Comparison of ENCODE assay signal across 11 cellular contexts in genomic region chr5:1497271-1497777, GRCh38. TPM values are rescaled to one million over a fixed set of nuclear protein-coding genes. Genes with fewer than 3 reads are reported as not detected.
DNase-seq lines count a peak whose midpoint lies in the region; ATAC-seq and TF ChIP-seq lines count a peak whose summit lies in the region.
"Had no signal": no experiment of that assay in that cellular context is flagged by ENCODE, and none has a peak within 500 bp of the region (broad histone marks: within the 10 kb centered on the region; RNA-seq: fewer than 3 reads in every experiment).

No MANE protein-coding gene starts in this region.

- no peak for TF ChIP-seq CTCF in nephron progenitor cell (IDR thresholded peaks at IDR 0.05)

- DNase-seq in nephron progenitor cell (no peak), sciatic nerve (ENCODE audit: low spot score) (no peak), NOMO-1 treated with dmso at 0.1 percent for 144 hours (lab: John Stamatoyannopoulos, UW; ENCODE audit: unreplicated experiment) (no peak)
- no peak for DNase-seq in activated naive CD4-positive, alpha-beta T cell treated with anti-CD3 and anti-CD28 coated beads for 36 hours
- DNase-seq: DMS79 treated with DMSO at 0.1 percent for 48 hours, small intestine had no signal

- peak; percentile 12 for ATAC-seq in GM18870 (IDR thresholded peaks at IDR 0.05; ENCODE audit: unreplicated experiment)
- ATAC-seq in GM21825 (IDR thresholded peaks at IDR 0.05; ENCODE audit: unreplicated experiment) = peak; percentile 38
- peak; percentile 10 for ATAC-seq in HG03565 (IDR thresholded peaks at IDR 0.05; ENCODE audit: unreplicated experiment)
- no peak for ATAC-seq in sciatic nerve

- H3K4me1 Mint-ChIP-seq in nephron progenitor cell = peaks cover 4% of the 10 kb centered on the region
- peaks cover 37% of the 10 kb centered on the region for H3K4me1 Mint-ChIP-seq in activated naive CD4-positive, alpha-beta T cell treated with anti-CD3 and anti-CD28 coated beads for 36 hours (ENCODE audit: low read depth)

- peaks cover 19% of the 10 kb centered on the region for H3K36me3 Mint-ChIP-seq in nephron progenitor cell (ENCODE audit: low read depth)
- peaks cover 12% of the 10 kb centered on the region for H3K36me3 Mint-ChIP-seq in activated naive CD4-positive, alpha-beta T cell treated with anti-CD3 and anti-CD28 coated beads for 36 hours (ENCODE audit: low read depth)

- H3K27me3 Mint-ChIP-seq in nephron progenitor cell (ENCODE audit: low read depth, poor library complexity) = no peaks in the 10 kb centered on the region
- H3K27me3 Mint-ChIP-seq in activated naive CD4-positive, alpha-beta T cell treated with anti-CD3 and anti-CD28 coated beads for 36 hours (ENCODE audit: low read depth) = no peaks in the 10 kb centered on the region

- no peaks in the 10 kb centered on the region for H3K9me3 Mint-ChIP-seq in nephron progenitor cell
- H3K9me3 Mint-ChIP-seq in activated naive CD4-positive, alpha-beta T cell treated with anti-CD3 and anti-CD28 coated beads for 36 hours = no peaks in the 10 kb centered on the region

- H3K27ac Mint-ChIP-seq in nephron progenitor cell = peak overlapping the region; percentile 57
- H3K27ac Mint-ChIP-seq in activated naive CD4-positive, alpha-beta T cell treated with anti-CD3 and anti-CD28 coated beads for 36 hours = no peak overlapping the region

- CTCF ChIA-PET in activated naive CD4-positive, alpha-beta T cell treated with anti-CD3 and anti-CD28 coated beads for 36 hours (lab: Charles Lee) = no interaction called here

- no peak overlapping the region for H3K4me3 Mint-ChIP-seq in nephron progenitor cell
- H3K4me3 Mint-ChIP-seq in activated naive CD4-positive, alpha-beta T cell treated with anti-CD3 and anti-CD28 coated beads for 36 hours = no peak overlapping the region

- intact Hi-C loops in sciatic nerve (cut with DNase I) = no loop called here
- intact Hi-C loops in activated naive CD4-positive, alpha-beta T cell treated with anti-CD3 and anti-CD28 coated beads for 36 hours (cut with micrococcal nuclease) = loop anchor here (1.0 kb wide), 1 partner anchor 39 kb away; no protein-coding TSS in a partner anchor

RNA-seq across cellular contexts. Expression of gene LPCAT1, which starts 26.4 kb away (rescaled TPM):
- total RNA-seq in sciatic nerve = 44.4 TPM
- 10 to 100 TPM; 31.2 to 34.1 TPM for total RNA-seq in activated naive CD4-positive, alpha-beta T cell treated with anti-CD3 and anti-CD28 coated beads for 36 hours

RNA-seq across cellular contexts. Expression of gene SLC6A3, which starts 52.1 kb away (rescaled TPM):
- total RNA-seq in sciatic nerve = not detected
- total RNA-seq in activated naive CD4-positive, alpha-beta T cell treated with anti-CD3 and anti-CD28 coated beads for 36 hours = not detected
- total RNA-seq: lung microvascular endothelial cell, MCF 10A had no signal
